In genomic region chr4:102566426-102566825, GRCh38 we compare ENCODE assay signal across 14 cellular contexts.
"Had no signal": no experiment of that assay in that cellular context is flagged by ENCODE, and none has a peak within 500 bp of the region (broad histone marks: within the 10 kb centered on the region; RNA-seq: fewer than 3 reads in every experiment).

No MANE protein-coding gene starts in this region.

- H3K27me3 Mint-ChIP-seq: activated T-helper 17 cell treated with anti-CD3 and anti-CD28 coated beads, Interleukin-2, amount 50 U/mL, for 72 hours had no signal

- H3K4me1 Mint-ChIP-seq: endodermal cell, neural progenitor cell had no signal

- DNase-seq: activated CD4-positive, alpha-beta T cell treated with anti-CD3 and anti-CD28 coated beads for 4 hours; activated CD8-positive, alpha-beta memory T cell treated with anti-CD3 and anti-CD28 coated beads for 24 hours; activated naive CD4-positive, alpha-beta T cell treated with anti-CD3 and anti-CD28 coated beads for 36 hours; dorsolateral prefrontal cortex; endodermal cell; gastrocnemius medialis; islet precursor cell; left ventricle myocardium inferior; tibial artery; uterus had no signal

- H3K4me3 Mint-ChIP-seq: activated naive CD4-positive, alpha-beta T cell treated with anti-CD3 and anti-CD28 coated beads for 36 hours; activated T-helper 17 cell treated with anti-CD3 and anti-CD28 coated beads, Interleukin-2, amount 50 U/mL, for 72 hours; endodermal cell; neural progenitor cell; T-helper 1 cell treated with Interleukin-12 subunit alpha and Interleukin-12 subunit beta and Interleukin-4 antibody, amounts not matched to agents 30 μg/mL and 1 μg/mL, for 36 hours had no signal

- H3K27ac Mint-ChIP-seq: activated naive CD4-positive, alpha-beta T cell treated with anti-CD3 and anti-CD28 coated beads for 36 hours; activated T-helper 17 cell treated with anti-CD3 and anti-CD28 coated beads, Interleukin-2, amount 50 U/mL, for 72 hours; endodermal cell; neural progenitor cell; T-helper 1 cell treated with Interleukin-12 subunit alpha and Interleukin-12 subunit beta and Interleukin-4 antibody, amounts not matched to agents 30 μg/mL and 1 μg/mL, for 36 hours had no signal

- ATAC-seq: activated T-helper 17 cell treated with anti-CD3 and anti-CD28 coated beads, Interleukin-2, amount 50 U/mL, for 72 hours; gastrocnemius medialis; sciatic nerve had no signal

- H3K9me3 Mint-ChIP-seq: activated T-helper 17 cell treated with anti-CD3 and anti-CD28 coated beads, Interleukin-2, amount 50 U/mL, for 72 hours; T-helper 1 cell treated with Interleukin-12 subunit alpha and Interleukin-12 subunit beta and Interleukin-4 antibody, amounts not matched to agents 30 μg/mL and 1 μg/mL, for 36 hours had no signal
